Comparison of ENCODE assay signal across 1 cellular context in genomic region chr7:12211054-12212050, GRCh38.
A peak's percentile ranks its signal among the peaks of the same experiment; 100 is the strongest.
TF ChIP-seq lines count a peak whose summit lies in the region.

Gene TMEM106B (plus strand): TSS chr7:12211294. CDS start chr7:12214811, 3,517 bp downstream.

TF ChIP-seq in HepG2, 621 proteins besides CTCF, POLR2A, EP300 and RAD21 (continued from another document and continues in another):
- TF ChIP-seq ZBTB40 (IDR thresholded peaks at IDR 0.05) (no peak), ZBTB40 (CRISPR knock-in tag; IDR thresholded peaks at IDR 0.05) (peak; percentile 93), ZNF891 (CRISPR knock-in tag; IDR thresholded peaks at IDR 0.05) (peak; percentile 97), HNF4G (IDR thresholded peaks at IDR 0.05; ENCODE audit: borderline replicate concordance, low read depth, low read length) (peak; percentile 48), HNF4G (CRISPR knock-in tag; IDR thresholded peaks at IDR 0.05; ENCODE audit: borderline replicate concordance, low read depth) (peak; percentile 82), IRX3 (CRISPR knock-in tag; IDR thresholded peaks at IDR 0.05; ENCODE audit: borderline replicate concordance, low read depth) (peak; percentile 99), ELF4 (CRISPR knock-in tag; IDR thresholded peaks at IDR 0.05; ENCODE audit: borderline replicate concordance) (no peak), ZNF607 (CRISPR knock-in tag; IDR thresholded peaks at IDR 0.05; ENCODE audit: borderline replicate concordance) (peak; percentile 99), SNAI1 (CRISPR knock-in tag; IDR thresholded peaks at IDR 0.05; ENCODE audit: borderline replicate concordance) (peak; percentile 61; the same call in 1 of the 2 replicates), ZFP82 (CRISPR knock-in tag; IDR thresholded peaks at IDR 0.05; ENCODE audit: borderline replicate concordance) (peak; percentile 99; the same call in 1 of the 2 replicates), E2F1 (CRISPR knock-in tag; IDR thresholded peaks at IDR 0.05) (peak; percentile 90), SMARCC2 (IDR thresholded peaks at IDR 0.05) (no peak), ZNF512B (CRISPR knock-in tag; IDR thresholded peaks at IDR 0.05; ENCODE audit: borderline replicate concordance) (0 out of 2 replicates have a peak, but pooled peaks have one; percentile 64), ZNF180 (CRISPR knock-in tag; IDR thresholded peaks at IDR 0.05; ENCODE audit: borderline replicate concordance, low read depth) (peak; percentile 50; the same call in 1 of the 2 replicates), RNF2 (conservative IDR thresholded peaks at IDR 0.05; ENCODE audit: low read depth) (peak; percentile 99), AHR (CRISPR knock-in tag; IDR thresholded peaks at IDR 0.05) (peak; percentile 93; the same call in 1 of the 2 replicates), FOXP4 (CRISPR knock-in tag; IDR thresholded peaks at IDR 0.05) (peak; percentile 54), ZNF710 (CRISPR knock-in tag; IDR thresholded peaks at IDR 0.05; ENCODE audit: borderline replicate concordance) (peak; percentile 68; the same call in 1 of the 2 replicates), SNAPC2 (CRISPR knock-in tag; IDR thresholded peaks at IDR 0.05) (peak; percentile 97), HOXA3 (CRISPR knock-in tag; IDR thresholded peaks at IDR 0.05) (peak; percentile 78), KMT2B (CRISPR knock-in tag; IDR thresholded peaks at IDR 0.05) (peak; percentile 76), AKAP8 (CRISPR knock-in tag; IDR thresholded peaks at IDR 0.05) (peak; percentile 84), ARID3A (IDR thresholded peaks at IDR 0.05; ENCODE audit: low read depth, low read length) (no peak), ATF3 (CRISPR knock-in tag; IDR thresholded peaks at IDR 0.05) (no peak), ZKSCAN8 (CRISPR knock-in tag; IDR thresholded peaks at IDR 0.05; ENCODE audit: borderline replicate concordance) (peak; percentile 83; the same call in 1 of the 2 replicates), ZBTB10 (CRISPR knock-in tag; IDR thresholded peaks at IDR 0.05; ENCODE audit: borderline replicate concordance) (peak; percentile 91), E2F5 (CRISPR knock-in tag; conservative IDR thresholded peaks at IDR 0.05) (peak; percentile 62; the same call in 1 of the 2 replicates), ZZZ3 (CRISPR knock-in tag; IDR thresholded peaks at IDR 0.05; ENCODE audit: borderline replicate concordance) (peak; percentile 82; the same call in 1 of the 2 replicates), ZNF691 (CRISPR knock-in tag; IDR thresholded peaks at IDR 0.05; ENCODE audit: borderline replicate concordance, low read depth) (peak; percentile 99)
